14 cellular contexts compared by ENCODE assay signal in the genomic region with DNA sequence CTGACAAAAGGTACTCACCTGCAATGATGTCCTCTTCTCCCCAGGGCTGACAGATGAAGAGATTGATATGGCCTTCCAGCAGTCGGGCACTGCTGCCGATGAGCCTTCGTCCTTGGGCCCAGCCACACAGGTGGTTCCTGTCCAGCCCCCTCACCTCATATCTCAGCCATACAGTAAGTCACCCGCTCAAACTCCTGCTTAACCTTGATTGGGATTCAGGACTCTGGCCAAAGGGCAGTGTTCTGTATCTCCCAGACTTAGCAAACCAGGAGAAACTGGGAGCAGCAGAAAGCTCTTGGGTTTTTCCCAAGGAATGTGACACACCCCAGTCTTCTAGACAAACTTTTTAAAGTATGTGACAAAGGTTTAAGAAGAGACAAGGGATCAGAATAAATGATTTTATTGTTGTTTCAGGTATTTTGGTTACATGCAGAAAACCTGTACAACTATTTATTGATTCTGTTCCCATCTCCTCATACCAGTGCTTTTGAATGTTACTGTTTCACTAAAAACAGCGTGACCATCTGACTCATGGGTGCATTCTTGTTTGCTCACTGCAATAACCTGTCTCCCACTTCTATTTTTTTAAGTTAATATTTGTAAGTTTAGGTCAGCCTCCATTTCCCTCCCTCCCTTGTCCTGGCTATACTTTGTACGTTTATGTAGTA.
DNase-seq lines count a peak whose midpoint lies in the region; ATAC-seq and TF ChIP-seq lines count a peak whose summit lies in the region.
"Had no signal": no experiment of that assay in that cellular context is flagged by ENCODE, and none has a peak within 500 bp of the region (broad histone marks: within the 10 kb centered on the region; RNA-seq: fewer than 3 reads in every experiment).

No MANE protein-coding gene starts in this region.

- no peaks in the 10 kb centered on the region for H3K27me3 Mint-ChIP-seq in chondrocyte (ENCODE audit: low read depth)
- H3K27me3 Mint-ChIP-seq: stimulated activated naive CD8-positive, alpha-beta T cell treated with anti-CD3 and anti-CD28 coated beads, Interleukin-15, Interleukin-2, amounts not matched to agents 100 ng/mL and 50 ng/mL, for 24 hours had no signal

- H3K9me3 Mint-ChIP-seq in chondrocyte (ENCODE audit: low read depth), result no peaks in the 10 kb centered on the region
- H3K9me3 Mint-ChIP-seq: stimulated activated naive CD8-positive, alpha-beta T cell treated with anti-CD3 and anti-CD28 coated beads, Interleukin-15, Interleukin-2, amounts not matched to agents 100 ng/mL and 50 ng/mL, for 24 hours had no signal

- no peak for TF ChIP-seq RAD21 in Ishikawa (IDR thresholded peaks at IDR 0.05; ENCODE audit: low read depth)

- peak overlapping the region; percentile 80 for H3K27ac Mint-ChIP-seq in chondrocyte (ENCODE audit: unreplicated experiment)
- H3K27ac Mint-ChIP-seq: stimulated activated naive CD8-positive, alpha-beta T cell treated with anti-CD3 and anti-CD28 coated beads, Interleukin-15, Interleukin-2, amounts not matched to agents 100 ng/mL and 50 ng/mL, for 24 hours had no signal

- no peak for ATAC-seq in Right ventricle myocardium inferior

- TF ChIP-seq CTCF in AG04449 (IDR thresholded peaks at IDR 0.05; ENCODE audit: insufficient read depth, low read length, missing control alignments) (no peak), chondrocyte (IDR thresholded peaks at IDR 0.05) (no peak)

- POLR2A ChIA-PET in AG04449 (lab: Yijun Ruan, JAX), result no interaction called here

- no peak overlapping the region for H3K4me3 ChIP-seq in AG04449 (ENCODE audit: low read depth, low read length)

- no peak overlapping the region for H3K4me3 Mint-ChIP-seq in chondrocyte (ENCODE audit: unreplicated experiment)
- H3K4me3 Mint-ChIP-seq: stimulated activated naive CD8-positive, alpha-beta T cell treated with anti-CD3 and anti-CD28 coated beads, Interleukin-15, Interleukin-2, amounts not matched to agents 100 ng/mL and 50 ng/mL, for 24 hours had no signal

- intact Hi-C loops in Right ventricle myocardium inferior (cut with DNase I), result no loop called here

- H3K36me3 Mint-ChIP-seq in chondrocyte (ENCODE audit: low read depth), result no peaks in the 10 kb centered on the region

- 0 out of 2 replicates have a peak, but pooled peaks have one; percentile 42 for TF ChIP-seq EP300 in Ishikawa (IDR thresholded peaks at IDR 0.05; ENCODE audit: borderline replicate concordance)

- peak; percentile 63 for DNase-seq in AG04449 (ENCODE audit: low read depth, low spot score)
- DNase-seq in chondrocyte (ENCODE audit: low spot score), result no peak
- DNase-seq in mesenteric fat pad (ENCODE audit: low spot score), result peak; percentile 39
- no peak for DNase-seq in stimulated activated CD4-positive, alpha-beta T cell treated with anti-CD3 and anti-CD28 coated beads, Interleukin-2, amount 100 ng/mL, for 48 hours
- DNase-seq in Right ventricle myocardium inferior (ENCODE audit: missing footprints), result no peak
- DNase-seq in Ammon's horn (ENCODE audit: low spot score), result no peak
- DNase-seq in activated CD4-positive, alpha-beta T cell treated with anti-CD3 and anti-CD28 coated beads, Interleukin-2, amount 50 U/mL, for 1 hour, result no peak
- DNase-seq: aorta; BE2C; glutamatergic neuron; NCI-H1417; stimulated activated CD4-positive, alpha-beta T cell treated with anti-CD3 and anti-CD28 coated beads, Interleukin-1b, Interleukin-23, amount 100 ng/mL, for 48 hours had no signal

- CTCF ChIA-PET in AG04449 (lab: Yijun Ruan, JAX), result interaction anchor here (0.9 to 1.3 kb wide), 4 partner anchors 9 to 20 kb away, joined by 3 to 4 read pairs (median 3); no protein-coding TSS in a partner anchor

- H3K4me1 Mint-ChIP-seq in chondrocyte (ENCODE audit: low read depth), result peaks cover 36% of the 10 kb centered on the region

TF ChIP-seq in Ishikawa, 13 proteins besides CTCF, POLR2A, EP300 and RAD21:
- TF ChIP-seq TEAD4 (IDR thresholded peaks at IDR 0.05) (peak; percentile 57), TCF12 (IDR thresholded peaks at IDR 0.05; ENCODE audit: low read depth) (0 out of 2 replicates have a peak, but pooled peaks have one; percentile 23), YY1 (IDR thresholded peaks at IDR 0.05; ENCODE audit: low read depth) (no peak), ZBTB7A (IDR thresholded peaks at IDR 0.05; ENCODE audit: low read depth) (no peak)
- TF ChIP-seq, protein P1, sequence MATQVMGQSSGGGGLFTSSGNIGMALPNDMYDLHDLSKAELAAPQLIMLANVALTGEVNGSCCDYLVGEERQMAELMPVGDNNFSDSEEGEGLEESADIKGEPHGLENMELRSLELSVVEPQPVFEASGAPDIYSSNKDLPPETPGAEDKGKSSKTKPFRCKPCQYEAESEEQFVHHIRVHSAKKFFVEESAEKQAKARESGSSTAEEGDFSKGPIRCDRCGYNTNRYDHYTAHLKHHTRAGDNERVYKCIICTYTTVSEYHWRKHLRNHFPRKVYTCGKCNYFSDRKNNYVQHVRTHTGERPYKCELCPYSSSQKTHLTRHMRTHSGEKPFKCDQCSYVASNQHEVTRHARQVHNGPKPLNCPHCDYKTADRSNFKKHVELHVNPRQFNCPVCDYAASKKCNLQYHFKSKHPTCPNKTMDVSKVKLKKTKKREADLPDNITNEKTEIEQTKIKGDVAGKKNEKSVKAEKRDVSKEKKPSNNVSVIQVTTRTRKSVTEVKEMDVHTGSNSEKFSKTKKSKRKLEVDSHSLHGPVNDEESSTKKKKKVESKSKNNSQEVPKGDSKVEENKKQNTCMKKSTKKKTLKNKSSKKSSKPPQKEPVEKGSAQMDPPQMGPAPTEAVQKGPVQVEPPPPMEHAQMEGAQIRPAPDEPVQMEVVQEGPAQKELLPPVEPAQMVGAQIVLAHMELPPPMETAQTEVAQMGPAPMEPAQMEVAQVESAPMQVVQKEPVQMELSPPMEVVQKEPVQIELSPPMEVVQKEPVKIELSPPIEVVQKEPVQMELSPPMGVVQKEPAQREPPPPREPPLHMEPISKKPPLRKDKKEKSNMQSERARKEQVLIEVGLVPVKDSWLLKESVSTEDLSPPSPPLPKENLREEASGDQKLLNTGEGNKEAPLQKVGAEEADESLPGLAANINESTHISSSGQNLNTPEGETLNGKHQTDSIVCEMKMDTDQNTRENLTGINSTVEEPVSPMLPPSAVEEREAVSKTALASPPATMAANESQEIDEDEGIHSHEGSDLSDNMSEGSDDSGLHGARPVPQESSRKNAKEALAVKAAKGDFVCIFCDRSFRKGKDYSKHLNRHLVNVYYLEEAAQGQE (IDR thresholded peaks at IDR 0.05; ENCODE audit: low read depth), result no peak
- TF ChIP-seq, protein P2, sequence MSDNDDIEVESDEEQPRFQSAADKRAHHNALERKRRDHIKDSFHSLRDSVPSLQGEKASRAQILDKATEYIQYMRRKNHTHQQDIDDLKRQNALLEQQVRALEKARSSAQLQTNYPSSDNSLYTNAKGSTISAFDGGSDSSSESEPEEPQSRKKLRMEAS (IDR thresholded peaks at IDR 0.05), result no peak
TF ChIP-seq in Ishikawa: peak in this region for 2.

Comparison
In these comparisons a context has a peak if more than half of its experiments do, and no peak if none do; other contexts are left out.
1. DNase-seq: peak in AG04449 (single experiment) and mesenteric fat pad (single experiment); none in chondrocyte (single experiment), stimulated activated CD4-positive, alpha-beta T cell treated with anti-CD3 and anti-CD28 coated beads, Interleukin-2, amount 100 ng/mL, for 48 hours (0 of 2), Right ventricle myocardium inferior (single experiment), Ammon's horn (single experiment) and activated CD4-positive, alpha-beta T cell treated with anti-CD3 and anti-CD28 coated beads, Interleukin-2, amount 50 U/mL, for 1 hour (single experiment).